Comparison of ENCODE assay signal across 26 cellular contexts in the genomic region with DNA sequence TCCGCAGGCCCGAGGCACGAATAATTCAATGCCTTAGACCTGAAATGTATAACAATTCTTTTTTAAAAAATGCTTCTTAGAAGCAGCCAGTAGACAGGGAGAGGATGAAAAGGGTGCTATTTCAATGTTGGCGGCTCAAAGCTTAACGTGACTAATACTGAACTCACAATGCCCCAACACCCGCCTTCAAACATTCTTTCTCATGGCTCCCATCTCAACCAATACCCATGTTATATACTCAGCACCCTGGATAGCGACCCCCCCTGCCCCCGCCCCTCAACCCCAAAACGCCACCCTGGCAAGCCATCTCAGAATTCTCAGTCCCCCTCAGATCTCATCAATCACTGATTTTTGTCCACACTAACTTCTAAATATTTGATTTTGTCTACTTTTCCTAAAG. TPM values are rescaled to one million over a fixed set of nuclear protein-coding genes. Genes with fewer than 3 reads are reported as not detected.
"Had no signal": no experiment of that assay in that cellular context is flagged by ENCODE, and none has a peak within 500 bp of the region (broad histone marks: within the 10 kb centered on the region; RNA-seq: fewer than 3 reads in every experiment).

No MANE protein-coding gene starts in this region.

- FAIRE-seq: endometrium, pancreas had no signal

- H3K4me3 Mint-ChIP-seq: activated CD4-positive, alpha-beta T cell treated with anti-CD3 and anti-CD28 coated beads for 36 hours; activated naive CD4-positive, alpha-beta T cell treated with anti-CD3 and anti-CD28 coated beads for 36 hours; activated naive CD8-positive, alpha-beta T cell treated with anti-CD3 and anti-CD28 coated beads, Interleukin-2, amount 10 ng/mL, durations not matched to agents 7 days and 5 days; immature natural killer cell; naive B cell had no signal

- ATAC-seq: activated CD4-positive, alpha-beta T cell treated with anti-CD3 and anti-CD28 coated beads for 36 hours; left lobe of liver; pancreas; psoas muscle; stimulated activated naive CD8-positive, alpha-beta T cell treated with anti-CD3 and anti-CD28 coated beads, Interleukin-15, Interleukin-2, amounts not matched to agents 100 U/mL and 50 U/mL, for 24 hours; upper lobe of right lung had no signal

- H3K27me3 ChIP-seq: pancreas, right atrium auricular region, upper lobe of right lung had no signal

- H3K4me1 ChIP-seq: pancreas, psoas muscle had no signal

- H3K9me3 ChIP-seq: neutrophil, pancreas, psoas muscle, right atrium auricular region, upper lobe of right lung had no signal

- H3K27me3 Mint-ChIP-seq: activated CD4-positive, alpha-beta T cell treated with anti-CD3 and anti-CD28 coated beads for 36 hours; activated naive CD8-positive, alpha-beta T cell treated with anti-CD3 and anti-CD28 coated beads, Interleukin-2, amount 10 ng/mL, durations not matched to agents 7 days and 5 days; naive B cell had no signal

- H3K9me3 Mint-ChIP-seq: activated naive CD4-positive, alpha-beta T cell treated with anti-CD3 and anti-CD28 coated beads for 36 hours; activated naive CD8-positive, alpha-beta T cell treated with anti-CD3 and anti-CD28 coated beads, Interleukin-2, amount 10 ng/mL, durations not matched to agents 7 days and 5 days; immature natural killer cell; naive B cell had no signal

- H3K27ac Mint-ChIP-seq: activated CD4-positive, alpha-beta T cell treated with anti-CD3 and anti-CD28 coated beads for 36 hours; activated naive CD4-positive, alpha-beta T cell treated with anti-CD3 and anti-CD28 coated beads for 36 hours; activated naive CD8-positive, alpha-beta T cell treated with anti-CD3 and anti-CD28 coated beads, Interleukin-2, amount 10 ng/mL, durations not matched to agents 7 days and 5 days; immature natural killer cell had no signal

- H3K4me3 ChIP-seq: cardiac muscle cell, lung, pancreas, psoas muscle, right atrium auricular region, upper lobe of right lung had no signal

- H3K36me3 ChIP-seq: cardiac muscle cell, neutrophil, pancreas, right atrium auricular region, upper lobe of right lung had no signal

- H3K27ac ChIP-seq: cardiac muscle cell, neutrophil, pancreas, psoas muscle, right atrium auricular region, upper lobe of right lung had no signal

- DNase-seq: activated CD4-positive, alpha-beta T cell treated with anti-CD3 and anti-CD28 coated beads for 36 hours; activated CD4-positive, alpha-beta T cell treated with anti-CD3 and anti-CD28 coated beads, Interleukin-2, amount 50 U/mL, for 4 hours; activated naive CD4-positive, alpha-beta T cell treated with anti-CD3 and anti-CD28 coated beads for 36 hours; activated naive CD8-positive, alpha-beta T cell treated with anti-CD3 and anti-CD28 coated beads, Interleukin-2, amount 10 ng/mL, durations not matched to agents 7 days and 5 days; activated T-cell treated with anti-CD3 and anti-CD28 coated beads, Interleukin-2, amount 50 U/mL, for 48 hours; amniotic stem cell; erythroblast; foreskin fibroblast; immature natural killer cell; naive B cell; pancreas; psoas muscle; stimulated activated CD4-positive, alpha-beta T cell treated with anti-CD3 and anti-CD28 coated beads, Interleukin-4, amount 100 ng/mL, for 24 hours; stimulated activated naive CD8-positive, alpha-beta T cell treated with anti-CD3 and anti-CD28 coated beads, Interleukin-15, Interleukin-2, amounts not matched to agents 100 U/mL and 50 U/mL, for 24 hours; upper lobe of right lung had no signal

RNA-seq across cellular contexts. Expression of a gene that starts 13.5 kb away (rescaled TPM):
- total RNA-seq: activated naive CD8-positive, alpha-beta T cell treated with anti-CD3 and anti-CD28 coated beads, Interleukin-2, amount 10 ng/mL, durations not matched to agents 7 days and 5 days; fibroblast of lung; kidney epithelial cell; left lobe of liver; lung; mesenteric fat pad; mucosa of gallbladder; psoas muscle; subcutaneous adipose tissue; upper lobe of right lung had no signal
- polyA plus RNA-seq: fibroblast of lung, immature natural killer cell, psoas muscle had no signal
